In genomic region chr1:25430073-25430665, GRCh38 we compare ENCODE assay signal across 1 cellular context.
TF ChIP-seq lines count a peak whose summit lies in the region.

No MANE protein-coding gene starts in this region.

TF ChIP-seq in K562, 482 proteins besides CTCF, POLR2A, EP300 and RAD21 (continued from another document):
- TF ChIP-seq ZFP91 (CRISPR knock-in tag; IDR thresholded peaks at IDR 0.05), result no peak
- no peak for TF ChIP-seq ZEB2 (IDR thresholded peaks at IDR 0.05)
